In genomic region chr16:3695610-3696369, GRCh38 we compare ENCODE assay signal across 14 cellular contexts. TPM values are rescaled to one million over a fixed set of nuclear protein-coding genes. Genes with fewer than 3 reads are reported as not detected.
DNase-seq lines count a peak whose midpoint lies in the region; ATAC-seq and TF ChIP-seq lines count a peak whose summit lies in the region.
"Had no signal": no experiment of that assay in that cellular context is flagged by ENCODE, and none has a peak within 500 bp of the region (broad histone marks: within the 10 kb centered on the region; RNA-seq: fewer than 3 reads in every experiment).

No MANE protein-coding gene starts in this region.

- peak overlapping the region; percentile 59 for H3K27ac ChIP-seq in RWPE1
- H3K27ac ChIP-seq: upper lobe of left lung had no signal

- peaks cover 22% of the 10 kb centered on the region for H3K36me3 ChIP-seq in BE2C
- H3K36me3 ChIP-seq: upper lobe of left lung had no signal

- TF ChIP-seq CTCF in RWPE1 (conservative IDR thresholded peaks at IDR 0.05; ENCODE audit: low read depth) (no peak), BE2C (IDR thresholded peaks at IDR 0.05; ENCODE audit: low read depth, low read length) (no peak)

- H3K4me3 Mint-ChIP-seq in activated T-cell treated with anti-CD3 and anti-CD28 coated beads, Interleukin-2, amount 50 U/mL, for 72 hours = no peak overlapping the region
- H3K4me3 Mint-ChIP-seq in stimulated activated naive B cell treated with anti-CD40 and anti-IgM and Interleukin-4, amounts not matched to agents 10 μg/mL and 1 μg/mL and 100 μg/mL, for 72 hours = no peak overlapping the region
- H3K4me3 Mint-ChIP-seq: activated T-cell treated with anti-CD3 and anti-CD28 coated beads, Interleukin-2, amount 50 U/mL, for 24 hours had no signal

- H3K27ac Mint-ChIP-seq in activated T-cell treated with anti-CD3 and anti-CD28 coated beads, Interleukin-2, amount 50 U/mL, for 72 hours = peak overlapping the region; percentile 22
- H3K27ac Mint-ChIP-seq in stimulated activated naive B cell treated with anti-CD40 and anti-IgM and Interleukin-4, amounts not matched to agents 10 μg/mL and 1 μg/mL and 100 μg/mL, for 72 hours = peak overlapping the region; percentile 44

- no peaks in the 10 kb centered on the region for H3K27me3 Mint-ChIP-seq in activated T-cell treated with anti-CD3 and anti-CD28 coated beads, Interleukin-2, amount 50 U/mL, for 72 hours (ENCODE audit: low read depth)
- H3K27me3 Mint-ChIP-seq in stimulated activated naive B cell treated with anti-CD40 and anti-IgM and Interleukin-4, amounts not matched to agents 10 μg/mL and 1 μg/mL and 100 μg/mL, for 72 hours = no peaks in the 10 kb centered on the region
- H3K27me3 Mint-ChIP-seq: activated T-cell treated with anti-CD3 and anti-CD28 coated beads, Interleukin-2, amount 50 U/mL, for 24 hours had no signal

- no peak for ATAC-seq in activated T-cell treated with anti-CD3 and anti-CD28 coated beads, Interleukin-2, amount 50 U/mL, for 72 hours (replicated peaks in 1 of 2)
- ATAC-seq in stimulated activated naive B cell treated with anti-CD40 and anti-IgM and Interleukin-4, amounts not matched to agents 10 μg/mL and 1 μg/mL and 100 μg/mL, for 72 hours (replicated peaks) = peak in 1 of 2 donors; percentile 65

- no peaks in the 10 kb centered on the region for H3K9me3 ChIP-seq in BE2C
- H3K9me3 ChIP-seq: SK-N-SH, upper lobe of left lung had no signal

- H3K4me3 ChIP-seq in BE2C (ENCODE audit: low read depth, low read length) = no peak overlapping the region
- H3K4me3 ChIP-seq: upper lobe of left lung had no signal

- intact Hi-C loops in head of caudate nucleus (cut with DNase I) = no loop called here

- H3K4me1 Mint-ChIP-seq in activated T-cell treated with anti-CD3 and anti-CD28 coated beads, Interleukin-2, amount 50 U/mL, for 72 hours (ENCODE audit: low read depth) = peaks cover 22% of the 10 kb centered on the region
- peaks cover 16 to 34% of the 10 kb centered on the region in 2 donors for H3K4me1 Mint-ChIP-seq in stimulated activated naive B cell treated with anti-CD40 and anti-IgM and Interleukin-4, amounts not matched to agents 10 μg/mL and 1 μg/mL and 100 μg/mL, for 72 hours

- peaks cover 0 to 3% of the 10 kb centered on the region in 2 donors for H3K36me3 Mint-ChIP-seq in activated T-cell treated with anti-CD3 and anti-CD28 coated beads, Interleukin-2, amount 50 U/mL, for 72 hours (ENCODE audit: insufficient read depth in 2 of 2)
- H3K36me3 Mint-ChIP-seq in stimulated activated naive B cell treated with anti-CD40 and anti-IgM and Interleukin-4, amounts not matched to agents 10 μg/mL and 1 μg/mL and 100 μg/mL, for 72 hours = peaks cover 23 to 33% of the 10 kb centered on the region in 2 donors

- POLR2A ChIA-PET in RWPE1 (lab: Yijun Ruan, JAX; ENCODE audit: low non-redundant PET) = no interaction called here

- H3K9me3 Mint-ChIP-seq in activated T-cell treated with anti-CD3 and anti-CD28 coated beads, Interleukin-2, amount 50 U/mL, for 72 hours = no peaks in the 10 kb centered on the region
- H3K9me3 Mint-ChIP-seq in stimulated activated naive B cell treated with anti-CD40 and anti-IgM and Interleukin-4, amounts not matched to agents 10 μg/mL and 1 μg/mL and 100 μg/mL, for 72 hours = no peaks in the 10 kb centered on the region
- H3K9me3 Mint-ChIP-seq: activated T-cell treated with anti-CD3 and anti-CD28 coated beads, Interleukin-2, amount 50 U/mL, for 24 hours had no signal

- CTCF ChIA-PET in RWPE1 (lab: Yijun Ruan, JAX) = interaction anchor here (0.7 kb wide), 1 partner anchor 55 kb away, joined by 3 read pairs; no protein-coding TSS in a partner anchor

- DNase-seq in activated T-cell treated with anti-CD3 and anti-CD28 coated beads, Interleukin-2, amount 50 U/mL, for 72 hours = no peak
- DNase-seq in activated T-cell treated with anti-CD3 and anti-CD28 coated beads, Interleukin-2, amount 50 U/mL, for 48 hours = no peak
- DNase-seq in RWPE1 (ENCODE audit: low spot score) (no peak), kidney tubule cell (ENCODE audit: low spot score) (peak; percentile 59), head of caudate nucleus (no peak), BE2C (no peak), RPMI8226 (no peak)
- DNase-seq in stimulated activated naive B cell treated with anti-CD40 and anti-IgM and Interleukin-4, amounts not matched to agents 10 μg/mL and 1 μg/mL and 100 μg/mL, for 72 hours = no peak
- DNase-seq: activated T-cell treated with anti-CD3 and anti-CD28 coated beads, Interleukin-2, amount 50 U/mL, for 24 hours; amniotic stem cell; NCI-H1105; NCI-H748 treated with DMSO at 0.1 percent for 48 hours; SK-N-SH; upper lobe of left lung had no signal

- H3K27me3 ChIP-seq in BE2C = no peaks in the 10 kb centered on the region
- H3K27me3 ChIP-seq: upper lobe of left lung had no signal

- peaks cover 11% of the 10 kb centered on the region for H3K4me1 ChIP-seq in BE2C

RNA-seq across cellular contexts. Expression of gene TRAP1, which starts 21.5 kb away (rescaled TPM):
- 100 to 1,000 TPM; 181 to 189 TPM for total RNA-seq in activated T-cell treated with anti-CD3 and anti-CD28 coated beads, Interleukin-2, amount 50 U/mL, for 72 hours
- 372 TPM for polyA plus RNA-seq in BE2C (2012; ENCODE audit: insufficient read depth, insufficient read length, low read depth)

RNA-seq across cellular contexts. Expression of gene DNASE1, which starts 41.3 kb away (rescaled TPM):
- total RNA-seq in activated T-cell treated with anti-CD3 and anti-CD28 coated beads, Interleukin-2, amount 50 U/mL, for 72 hours = 10 to 100 TPM; 19.4 to 21.3 TPM
- polyA plus RNA-seq in BE2C (2012; ENCODE audit: insufficient read depth, insufficient read length, low read depth) = 28.7 TPM
